Comparison of ENCODE assay signal across 8 cellular contexts in genomic region chr11:94171693-94172440, GRCh38. TPM values are rescaled to one million over a fixed set of nuclear protein-coding genes. Genes with fewer than 3 reads are reported as not detected.
DNase-seq lines count a peak whose midpoint lies in the region; ATAC-seq, FAIRE-seq and TF ChIP-seq lines count a peak whose summit lies in the region.

No MANE protein-coding gene starts in this region.

- no peak for TF ChIP-seq RAD21 in HepG2 (CRISPR knock-in tag; IDR thresholded peaks at IDR 0.05)

- ATAC-seq in HG02642 (IDR thresholded peaks at IDR 0.05; ENCODE audit: poor library complexity, unreplicated experiment) (peak; percentile 69), PC-3 (peak; percentile 73; the same call in 1 of the 2 replicates), HepG2 (peak; percentile 96)

- WGBS in HepG2 (ENCODE audit: low lambda C conversion rate) = 48% methylated on average over 8 of the region's 8 CpGs
- 73% methylated on average over 8 of the region's 8 CpGs for WGBS in prostate gland

- H2AFZ ChIP-seq in PC-3 (ENCODE audit: low read length) (no peak overlapping the region), HepG2 (ENCODE audit: low read length) (no peak overlapping the region)

- H3K27me3 ChIP-seq in PC-3 (ENCODE audit: low read length) (no peaks in the 10 kb centered on the region), HepG2 (ENCODE audit: control insufficient read depth in 1 of 2, insufficient read depth in 2 of 2, low read length in 2 of 2) (no peaks in the 10 kb centered on the region), uterus (no peaks in the 10 kb centered on the region), prostate gland (replicated peaks; ENCODE audit: insufficient read depth) (no peaks in the 10 kb centered on the region)

- peak; percentile 78 for FAIRE-seq in HepG2 (lab: Jason Lieb, UNC)

- CTCF ChIA-PET in PC-3 (lab: Charles Lee) (interaction anchor here (0.6 to 0.7 kb wide), 2 partner anchors 12 to 36 kb away, joined by 4 read pairs; no protein-coding TSS in a partner anchor), HepG2 (lab: Yijun Ruan, JAX; ENCODE audit: low intra/inter-chr PET ratio, low total read pairs) (interaction anchor here (0.6 to 1.1 kb wide), 2 partner anchors 153 to 245 kb away, joined by 3 to 4 read pairs; no protein-coding TSS in a partner anchor)

- in situ Hi-C loops in astrocyte of the spinal cord (cut with HindIII; ENCODE audit: low sequenced_read_pairs) = no loop called here
- in situ Hi-C loops in HepG2 (cut with HindIII; ENCODE audit: extremely low pct_ligation_motif_present, low pct_unique_long_range_greater_than_20kb) = loop anchor here (10.0 kb wide), 1 partner anchor 333 kb away; no protein-coding TSS in a partner anchor

- H3K9me3 ChIP-seq in PC-3 (ENCODE audit: low read length) (no peaks in the 10 kb centered on the region), HepG2 (ENCODE audit: low read length) (no peaks in the 10 kb centered on the region), uterus (no peaks in the 10 kb centered on the region), prostate gland (no peaks in the 10 kb centered on the region)

- no peaks in the 10 kb centered on the region for H3K9me2 ChIP-seq in PC-3 (replicated peaks; ENCODE audit: low read length)

- H3K27ac ChIP-seq in PC-3 (ENCODE audit: low read length) (no peak overlapping the region), HepG2 (ENCODE audit: extremely low read length, insufficient read depth, low read length) (no peak overlapping the region), uterus (no peak overlapping the region), prostate gland (no peak overlapping the region)

- no peaks in the 10 kb centered on the region; the same call in 1 of the 2 replicates for H3K36me3 ChIP-seq in PC-3 (ENCODE audit: low read depth, low read length)
- H3K36me3 ChIP-seq in HepG2 (replicated peaks in 1 of 2; ENCODE audit: control insufficient read depth in 1 of 2, insufficient read depth in 2 of 2, low read length in 2 of 2) = peaks cover 0 to 2% of the 10 kb centered on the region in 2 experiments; a peak in 1 of 5 replicates
- H3K36me3 ChIP-seq in uterus = no peaks in the 10 kb centered on the region
- no peaks in the 10 kb centered on the region for H3K36me3 ChIP-seq in prostate gland

- POLR2A ChIA-PET in PC-3 (lab: Charles Lee; ENCODE audit: unreplicated experiment) (no interaction called here), HepG2 (lab: Yijun Ruan, JAX) (no interaction called here)

- no peak overlapping the region for H3K4me2 ChIP-seq in PC-3 (ENCODE audit: low read length)
- H3K4me2 ChIP-seq in HepG2 (ENCODE audit: low read depth, low read length) = no peak overlapping the region

- no TSS peak for BruUV-seq in PC-3 (replicated peaks; lab: Mats Ljungman, UMichigan)
- no TSS peak for BruUV-seq in HepG2 (replicated peaks; lab: Mats Ljungman, UMichigan)

- H3K4me3 ChIP-seq in PC-3 (ENCODE audit: low read length) (no peak overlapping the region), astrocyte of the spinal cord (ENCODE audit: low read depth, low read length) (no peak overlapping the region), HepG2 (replicated peaks in 1 of 3; ENCODE audit: insufficient read depth in 1 of 3, low read depth in 2 of 3, low read length in 3 of 3) (no peak overlapping the region), uterus (no peak overlapping the region), prostate gland (no peak overlapping the region)

- H3F3A ChIP-seq in PC-3 (ENCODE audit: low read length, unreplicated experiment) = no peaks in the 10 kb centered on the region

- peaks cover 49% of the 10 kb centered on the region for H4K20me1 ChIP-seq in PC-3 (ENCODE audit: low read length)
- H4K20me1 ChIP-seq in HepG2 (ENCODE audit: insufficient read depth, low read length) = peaks cover 4% of the 10 kb centered on the region

- no peak for TF ChIP-seq POLR2A in HepG2 (IDR thresholded peaks at IDR 0.05; ENCODE audit: insufficient read depth in 1 of 2, low read depth in 2 of 2, low read length in 2 of 2)
- TF ChIP-seq POLR2A in uterus (IDR thresholded peaks at IDR 0.05) = no peak
- TF ChIP-seq POLR2A in prostate gland (IDR thresholded peaks at IDR 0.05) = no peak

- TF ChIP-seq CTCF in PC-3 (conservative IDR thresholded peaks at IDR 0.05; ENCODE audit: low read depth, low read length) (peak; percentile 96), astrocyte of the spinal cord (IDR thresholded peaks at IDR 0.05; ENCODE audit: low read depth, low read length) (peak; percentile 64), HepG2 (CRISPR knock-in tag; IDR thresholded peaks at IDR 0.05) (peak; percentile 78), uterus (IDR thresholded peaks at IDR 0.05) (peak in 3 of 4 experiments; percentile 20 to 44 (median 22)), prostate gland (IDR thresholded peaks at IDR 0.05) (peak in 1 of 4 experiments; percentile 13)

- intact Hi-C loops in PC-3 (cut with micrococcal nuclease) (loop anchor here (1.0 to 5.0 kb wide), 2 partner anchors 245 to 275 kb away; no protein-coding TSS in a partner anchor), HepG2 (cut with micrococcal nuclease; ENCODE audit: unreplicated experiment) (loop anchor here (1.0 to 5.0 kb wide), 3 partner anchors 245 to 330 kb away; no protein-coding TSS in a partner anchor), uterus (cut with DNase I; ENCODE audit: low total_unique reads) (no loop called here), prostate gland (cut with DNase I) (no loop called here)

- TF ChIP-seq EP300 in HepG2 (IDR thresholded peaks at IDR 0.05; ENCODE audit: low read depth in 2 of 2, low read length in 2 of 2) (no peak), HepG2 (CRISPR knock-in tag; IDR thresholded peaks at IDR 0.05; ENCODE audit: borderline replicate concordance) (no peak)

- peak; percentile 30 for DNase-seq in SIG-M5 treated with dmso at 0.1 percent for 504 hours (lab: John Stamatoyannopoulos, UW; ENCODE audit: unreplicated experiment)
- no peak for DNase-seq in SIG-M5 (lab: John Stamatoyannopoulos, UW)
- DNase-seq in PC-3 = peak; percentile 60
- no peak for DNase-seq in astrocyte of the spinal cord (ENCODE audit: low read depth, low spot score)
- peak; percentile 31 for DNase-seq in HepG2 (ENCODE audit: low spot score)
- DNase-seq in uterus = peak in 1 of 2 donors; percentile 24
- no peak for DNase-seq in prostate gland (ENCODE audit: low spot score)

- no peaks in the 10 kb centered on the region for H3K4me1 ChIP-seq in PC-3 (ENCODE audit: insufficient read depth, low read length)
- no peaks in the 10 kb centered on the region for H3K4me1 ChIP-seq in HepG2 (ENCODE audit: insufficient read depth, low read length)
- no peaks in the 10 kb centered on the region for H3K4me1 ChIP-seq in uterus
- H3K4me1 ChIP-seq in prostate gland (replicated peaks) = no peaks in the 10 kb centered on the region

- peaks cover 68% of the 10 kb centered on the region for H3K79me2 ChIP-seq in PC-3 (ENCODE audit: low read length)
- peaks cover 12% of the 10 kb centered on the region for H3K79me2 ChIP-seq in HepG2 (ENCODE audit: insufficient read depth, low read length)

- H3K9ac ChIP-seq in PC-3 (ENCODE audit: low read length) (no peak overlapping the region), HepG2 (ENCODE audit: insufficient read depth, low read depth, low read length) (no peak overlapping the region)

TF ChIP-seq in HepG2, 621 proteins besides CTCF, POLR2A, EP300 and RAD21:
- TF ChIP-seq CCAR2 (optimal IDR thresholded peaks at IDR 0.05; ENCODE audit: low read depth, low read length) (no peak), STAG1 (CRISPR knock-in tag; IDR thresholded peaks at IDR 0.05) (peak; percentile 67), TSC22D2 (CRISPR knock-in tag; IDR thresholded peaks at IDR 0.05; ENCODE audit: borderline replicate concordance) (no peak), SMC3 (IDR thresholded peaks at IDR 0.05; ENCODE audit: low read length) (peak; percentile 77), ZNF362 (CRISPR knock-in tag; IDR thresholded peaks at IDR 0.05; ENCODE audit: borderline replicate concordance) (peak; percentile 96), ZBTB20 (CRISPR knock-in tag; IDR thresholded peaks at IDR 0.05; ENCODE audit: borderline replicate concordance, low read depth) (0 out of 2 replicates have a peak, but pooled peaks have one; percentile 29)

RNA-seq across cellular contexts. Expression of gene PANX1, which starts 43.2 kb away (rescaled TPM):
- total RNA-seq in PC-3 (2014; rRNA removed) (62.9 and 67.7 TPM in 2 replicates), HepG2 (2016; rRNA removed; fragmentation: Illumina TruSeq; extraction: Trizol) (21.7 and 24.8 TPM in 2 replicates), uterus (10 to 100 TPM in 3 of 4 donors, 1 to 10 TPM in 1; 4.1 to 37.9 (median 15.1) TPM), prostate gland (10 to 100 TPM; 12.9 to 51.2 TPM)
- total RNA-seq in HepG2 (2016; cell fraction: cytosol; rRNA removed; fragmentation: Illumina TruSeq; extraction: Trizol; ENCODE audit: low read depth) = 2.7 and 3.0 TPM in 2 replicates
- total RNA-seq in HepG2 (2016; cell fraction: insoluble cytoplasmic fraction; rRNA removed; fragmentation: Illumina TruSeq; extraction: Trizol) = 21.2 and 23.9 TPM in 2 replicates
- 10.3 and 10.9 TPM in 2 replicates for total RNA-seq in HepG2 (2016; cell fraction: membrane; rRNA removed; fragmentation: Illumina TruSeq; extraction: Trizol)
- 24.8 and 25.7 TPM in 2 replicates for total RNA-seq in HepG2 (2016; cell fraction: nucleus; rRNA removed; fragmentation: Illumina TruSeq; extraction: Trizol)
- 8.3 and 8.5 TPM in 2 replicates for polyA plus RNA-seq in HepG2 (2011; rRNA removed)
- polyA plus RNA-seq in HepG2 (2011; cell fraction: cytosol; rRNA removed) = 5.7 and 7.5 TPM in 2 replicates
- polyA plus RNA-seq in HepG2 (2011; cell fraction: nucleus; rRNA removed) = 3.6 and 4.1 TPM in 2 replicates
- polyA plus RNA-seq in HepG2 (2012) = 8.2 and 10.6 TPM in 2 replicates
- 2.0 and 2.5 TPM in 2 replicates for polyA plus RNA-seq in HepG2 (2016; cell fraction: cytosol; fragmentation: Illumina TruSeq; extraction: Trizol; ENCODE audit: low read depth)
- polyA plus RNA-seq in HepG2 (2016; cell fraction: insoluble cytoplasmic fraction; fragmentation: Illumina TruSeq; extraction: Trizol; ENCODE audit: low read depth) = 10.6 and 12.0 TPM in 2 replicates
- polyA plus RNA-seq in HepG2 (2016; cell fraction: membrane; fragmentation: Illumina TruSeq; extraction: Trizol; ENCODE audit: low read depth) = 4.3 and 5.2 TPM in 2 replicates
- 14.9 and 18.1 TPM in 2 replicates for polyA plus RNA-seq in HepG2 (2016; cell fraction: nucleus; fragmentation: Illumina TruSeq; extraction: Trizol; ENCODE audit: insufficient read depth, low read depth)
- 29.4 and 35.6 TPM in 2 replicates for polyA minus RNA-seq in HepG2 (2011; rRNA and poly(A)+ RNA removed; ENCODE audit: low replicate concordance)
- polyA minus RNA-seq in HepG2 (2011; cell fraction: cytosol; rRNA and poly(A)+ RNA removed) = 12.7 and 17.0 TPM in 2 replicates
- polyA minus RNA-seq in HepG2 (2011; cell fraction: nucleus; rRNA and poly(A)+ RNA removed) = 22.4 and 25.7 TPM in 2 replicates

Comparison
In these comparisons a context has a peak if more than half of its experiments do, and no peak if none do; other contexts are left out.
1. DNase-seq: peak in SIG-M5 treated with dmso at 0.1 percent for 504 hours (single experiment), PC-3 (single experiment) and HepG2 (single experiment); none in SIG-M5 (single experiment), astrocyte of the spinal cord (single experiment) and prostate gland (single experiment).
2. intact Hi-C loops: an anchor here in PC-3 (1.0 to 5.0 kb wide) and HepG2 (1.0 to 5.0 kb wide); none called in uterus and prostate gland.
3. Peak in every context shown above with its lines, with median percentiles within 50 percentile points of each other: ATAC-seq.